ENCODE assay signal across 1 cellular context in genomic region chr13:44912617-44913016, GRCh38.
TF ChIP-seq lines count a peak whose summit lies in the region.

No MANE protein-coding gene starts in this region.

TF ChIP-seq in HepG2, 621 proteins besides CTCF, POLR2A, EP300 and RAD21 (continued from another document and continues in another):
- TF ChIP-seq MLX (CRISPR knock-in tag; IDR thresholded peaks at IDR 0.05) (no peak), ZNF350 (CRISPR knock-in tag; IDR thresholded peaks at IDR 0.05; ENCODE audit: borderline replicate concordance, low read depth) (no peak), ZNF337 (CRISPR knock-in tag; IDR thresholded peaks at IDR 0.05; ENCODE audit: borderline replicate concordance, low read depth) (no peak), MIXL1 (CRISPR knock-in tag; IDR thresholded peaks at IDR 0.05) (no peak), ZNF510 (CRISPR knock-in tag; IDR thresholded peaks at IDR 0.05; ENCODE audit: low read depth) (no peak), FOXP1 (IDR thresholded peaks at IDR 0.05) (no peak), FOXP1 (CRISPR knock-in tag; IDR thresholded peaks at IDR 0.05) (peak; percentile 66), GTF2F1 (IDR thresholded peaks at IDR 0.05; ENCODE audit: low read length) (no peak), ZNF224 (CRISPR knock-in tag; IDR thresholded peaks at IDR 0.05) (no peak), SMARCE1 (IDR thresholded peaks at IDR 0.05; ENCODE audit: borderline replicate concordance) (no peak), ZNF318 (CRISPR knock-in tag; IDR thresholded peaks at IDR 0.05) (no peak), HMG20A (CRISPR knock-in tag; IDR thresholded peaks at IDR 0.05; ENCODE audit: borderline replicate concordance) (peak; percentile 45), FOXK1 (CRISPR knock-in tag; IDR thresholded peaks at IDR 0.05; ENCODE audit: borderline replicate concordance, low read depth) (peak; percentile 36; the same call in 1 of the 2 replicates), NFATC3 (CRISPR knock-in tag; IDR thresholded peaks at IDR 0.05) (no peak), ZBTB38 (CRISPR knock-in tag; IDR thresholded peaks at IDR 0.05) (no peak), ZBTB37 (CRISPR knock-in tag; IDR thresholded peaks at IDR 0.05) (no peak), TCF7 (IDR thresholded peaks at IDR 0.05; ENCODE audit: low read depth) (no peak), YEATS2 (CRISPR knock-in tag; IDR thresholded peaks at IDR 0.05; ENCODE audit: borderline replicate concordance) (no peak), ZHX2 (IDR thresholded peaks at IDR 0.05; ENCODE audit: low read depth) (no peak), ZHX2 (CRISPR knock-in tag; IDR thresholded peaks at IDR 0.05; ENCODE audit: borderline replicate concordance) (no peak), KAT7 (CRISPR knock-in tag; IDR thresholded peaks at IDR 0.05; ENCODE audit: borderline replicate concordance) (no peak), SIX4 (CRISPR knock-in tag; IDR thresholded peaks at IDR 0.05) (peak; percentile 93), JUND (CRISPR knock-in tag; IDR thresholded peaks at IDR 0.05) (no peak), ZFP1 (CRISPR knock-in tag; IDR thresholded peaks at IDR 0.05) (no peak), CENPT (CRISPR knock-in tag; IDR thresholded peaks at IDR 0.05; ENCODE audit: low read depth) (no peak), PCBP2 (optimal IDR thresholded peaks at IDR 0.05; ENCODE audit: low read depth, low read length, poor library complexity, severe bottlenecking) (no peak), SNAPC2 (CRISPR knock-in tag; IDR thresholded peaks at IDR 0.05) (no peak), ZNF235 (CRISPR knock-in tag; IDR thresholded peaks at IDR 0.05; ENCODE audit: borderline replicate concordance) (no peak), ZNF549 (CRISPR knock-in tag; IDR thresholded peaks at IDR 0.05) (no peak), REXO4 (CRISPR knock-in tag; IDR thresholded peaks at IDR 0.05; ENCODE audit: borderline replicate concordance) (no peak), GFI1 (CRISPR knock-in tag; IDR thresholded peaks at IDR 0.05; ENCODE audit: borderline replicate concordance) (peak; percentile 47; the same call in 1 of the 2 replicates), ZBTB20 (CRISPR knock-in tag; IDR thresholded peaks at IDR 0.05; ENCODE audit: borderline replicate concordance, low read depth) (no peak), SIN3B (IDR thresholded peaks at IDR 0.05; ENCODE audit: low read length) (no peak), NFE2 (CRISPR knock-in tag; IDR thresholded peaks at IDR 0.05) (no peak), KAT8 (CRISPR knock-in tag; IDR thresholded peaks at IDR 0.05) (0 out of 2 replicates have a peak, but pooled peaks have one; percentile 19), MYC (CRISPR knock-in tag; IDR thresholded peaks at IDR 0.05; ENCODE audit: borderline replicate concordance) (no peak)
- TF ChIP-seq, protein P1, sequence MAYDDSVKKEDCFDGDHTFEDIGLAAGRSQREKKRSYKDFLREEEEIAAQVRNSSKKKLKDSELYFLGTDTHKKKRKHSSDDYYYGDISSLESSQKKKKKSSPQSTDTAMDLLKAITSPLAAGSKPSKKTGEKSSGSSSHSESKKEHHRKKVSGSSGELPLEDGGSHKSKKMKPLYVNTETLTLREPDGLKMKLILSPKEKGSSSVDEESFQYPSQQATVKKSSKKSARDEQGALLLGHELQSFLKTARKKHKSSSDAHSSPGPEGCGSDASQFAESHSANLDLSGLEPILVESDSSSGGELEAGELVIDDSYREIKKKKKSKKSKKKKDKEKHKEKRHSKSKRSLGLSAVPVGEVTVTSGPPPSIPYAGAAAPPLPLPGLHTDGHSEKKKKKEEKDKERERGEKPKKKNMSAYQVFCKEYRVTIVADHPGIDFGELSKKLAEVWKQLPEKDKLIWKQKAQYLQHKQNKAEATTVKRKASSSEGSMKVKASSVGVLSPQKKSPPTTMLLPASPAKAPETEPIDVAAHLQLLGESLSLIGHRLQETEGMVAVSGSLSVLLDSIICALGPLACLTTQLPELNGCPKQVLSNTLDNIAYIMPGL (CRISPR knock-in tag; IDR thresholded peaks at IDR 0.05; ENCODE audit: borderline replicate concordance in 1 of 2, low read depth in 1 of 2): no peak
- TF ChIP-seq, protein P2, sequence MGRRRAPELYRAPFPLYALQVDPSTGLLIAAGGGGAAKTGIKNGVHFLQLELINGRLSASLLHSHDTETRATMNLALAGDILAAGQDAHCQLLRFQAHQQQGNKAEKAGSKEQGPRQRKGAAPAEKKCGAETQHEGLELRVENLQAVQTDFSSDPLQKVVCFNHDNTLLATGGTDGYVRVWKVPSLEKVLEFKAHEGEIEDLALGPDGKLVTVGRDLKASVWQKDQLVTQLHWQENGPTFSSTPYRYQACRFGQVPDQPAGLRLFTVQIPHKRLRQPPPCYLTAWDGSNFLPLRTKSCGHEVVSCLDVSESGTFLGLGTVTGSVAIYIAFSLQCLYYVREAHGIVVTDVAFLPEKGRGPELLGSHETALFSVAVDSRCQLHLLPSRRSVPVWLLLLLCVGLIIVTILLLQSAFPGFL (CRISPR knock-in tag; IDR thresholded peaks at IDR 0.05): no peak
- TF ChIP-seq, protein P3, sequence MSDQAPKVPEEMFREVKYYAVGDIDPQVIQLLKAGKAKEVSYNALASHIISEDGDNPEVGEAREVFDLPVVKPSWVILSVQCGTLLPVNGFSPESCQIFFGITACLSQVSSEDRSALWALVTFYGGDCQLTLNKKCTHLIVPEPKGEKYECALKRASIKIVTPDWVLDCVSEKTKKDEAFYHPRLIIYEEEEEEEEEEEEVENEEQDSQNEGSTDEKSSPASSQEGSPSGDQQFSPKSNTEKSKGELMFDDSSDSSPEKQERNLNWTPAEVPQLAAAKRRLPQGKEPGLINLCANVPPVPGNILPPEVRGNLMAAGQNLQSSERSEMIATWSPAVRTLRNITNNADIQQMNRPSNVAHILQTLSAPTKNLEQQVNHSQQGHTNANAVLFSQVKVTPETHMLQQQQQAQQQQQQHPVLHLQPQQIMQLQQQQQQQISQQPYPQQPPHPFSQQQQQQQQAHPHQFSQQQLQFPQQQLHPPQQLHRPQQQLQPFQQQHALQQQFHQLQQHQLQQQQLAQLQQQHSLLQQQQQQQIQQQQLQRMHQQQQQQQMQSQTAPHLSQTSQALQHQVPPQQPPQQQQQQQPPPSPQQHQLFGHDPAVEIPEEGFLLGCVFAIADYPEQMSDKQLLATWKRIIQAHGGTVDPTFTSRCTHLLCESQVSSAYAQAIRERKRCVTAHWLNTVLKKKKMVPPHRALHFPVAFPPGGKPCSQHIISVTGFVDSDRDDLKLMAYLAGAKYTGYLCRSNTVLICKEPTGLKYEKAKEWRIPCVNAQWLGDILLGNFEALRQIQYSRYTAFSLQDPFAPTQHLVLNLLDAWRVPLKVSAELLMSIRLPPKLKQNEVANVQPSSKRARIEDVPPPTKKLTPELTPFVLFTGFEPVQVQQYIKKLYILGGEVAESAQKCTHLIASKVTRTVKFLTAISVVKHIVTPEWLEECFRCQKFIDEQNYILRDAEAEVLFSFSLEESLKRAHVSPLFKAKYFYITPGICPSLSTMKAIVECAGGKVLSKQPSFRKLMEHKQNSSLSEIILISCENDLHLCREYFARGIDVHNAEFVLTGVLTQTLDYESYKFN (CRISPR knock-in tag; conservative IDR thresholded peaks at IDR 0.05): 0 out of 2 replicates have a peak, but pooled peaks have one; percentile 16
